ENCODE assay signal across 10 cellular contexts in genomic region chr2:56474412-56475158, GRCh38.
DNase-seq lines count a peak whose midpoint lies in the region; ATAC-seq and TF ChIP-seq lines count a peak whose summit lies in the region.
"Had no signal": no experiment of that assay in that cellular context is flagged by ENCODE, and none has a peak within 500 bp of the region (broad histone marks: within the 10 kb centered on the region; RNA-seq: fewer than 3 reads in every experiment).

No MANE protein-coding gene starts in this region.

- H3K4me3 Mint-ChIP-seq in immature natural killer cell = no peak overlapping the region
- H3K4me3 Mint-ChIP-seq: dendritic cell treated with granulocyte-macrophage colony-stimulating factor and Interleukin-4, amounts not matched to agents 40 ng/mL and 50 ng/mL, for 4 days had no signal

- DNase-seq in H4 (ENCODE audit: low spot score) = peak; percentile 23
- DNase-seq in NCI-H2081 treated with DMSO at 0.1 percent for 48 hours (lab: John Stamatoyannopoulos, UW) = peak; percentile 85
- peak; percentile 42 for DNase-seq in dedifferentiated amniotic fluid mesenchymal stem cell (ENCODE audit: extremely low spot score)
- DNase-seq in psoas muscle = no peak
- no peak for DNase-seq in activated CD4-positive, alpha-beta T cell treated with anti-CD3 and anti-CD28 coated beads for 1 hour
- no peak for DNase-seq in superior temporal gyrus (ENCODE audit: extremely low spot score)
- DNase-seq in immature natural killer cell = no peak
- DNase-seq: stimulated activated CD4-positive, alpha-beta T cell treated with anti-CD3 and anti-CD28 coated beads, Interleukin-4, amount 100 ng/mL, for 24 hours had no signal

- H3K36me3 Mint-ChIP-seq in immature natural killer cell = peaks cover 0 to 3% (median 0%) of the 10 kb centered on the region in 3 donors

- no peak overlapping the region for H3K27ac ChIP-seq in psoas muscle

- no peaks in the 10 kb centered on the region for H3K27me3 Mint-ChIP-seq in immature natural killer cell (ENCODE audit: low read depth in 3 of 3)
- H3K27me3 Mint-ChIP-seq: dendritic cell treated with granulocyte-macrophage colony-stimulating factor and Interleukin-4, amounts not matched to agents 40 ng/mL and 50 ng/mL, for 4 days had no signal

- no peaks in the 10 kb centered on the region for H3K9me3 ChIP-seq in psoas muscle

- no peak overlapping the region for H3K27ac Mint-ChIP-seq in immature natural killer cell
- H3K27ac Mint-ChIP-seq: dendritic cell treated with granulocyte-macrophage colony-stimulating factor and Interleukin-4, amounts not matched to agents 40 ng/mL and 50 ng/mL, for 4 days had no signal

- peaks cover 24% of the 10 kb centered on the region for H3K4me1 ChIP-seq in psoas muscle

- WGBS in psoas muscle, 3 donors = 10 to 25% (median 11%) methylated on average over 4 of the region's 4 CpGs

- H3K27me3 ChIP-seq in psoas muscle (ENCODE audit: insufficient read depth in 3 of 3, low read length in 2 of 3) = no peaks in the 10 kb centered on the region

- TF ChIP-seq CTCF in psoas muscle (IDR thresholded peaks at IDR 0.05) = no peak

- no peaks in the 10 kb centered on the region for H3K36me3 ChIP-seq in psoas muscle (ENCODE audit: insufficient read depth in 1 of 2, low read depth in 1 of 2)

- ATAC-seq in psoas muscle (peak; percentile 40 to 89 (median 72)), GM19455 (IDR thresholded peaks at IDR 0.05; ENCODE audit: unreplicated experiment) (no peak)

- no peak overlapping the region for H3K4me3 ChIP-seq in psoas muscle

- H3K4me1 Mint-ChIP-seq in immature natural killer cell = no peaks in the 10 kb centered on the region

- peaks cover 2 to 29% (median 14%) of the 10 kb centered on the region in 6 donors for H3K9me3 Mint-ChIP-seq in immature natural killer cell

- intact Hi-C loops in psoas muscle (cut with DNase I) = no loop called here

Comparison
In these comparisons a context has a peak if more than half of its experiments do, and no peak if none do; other contexts are left out.
1. DNase-seq: peak in H4 (single experiment), NCI-H2081 treated with DMSO at 0.1 percent for 48 hours (single experiment) and dedifferentiated amniotic fluid mesenchymal stem cell (single experiment); none in psoas muscle (0 of 2), activated CD4-positive, alpha-beta T cell treated with anti-CD3 and anti-CD28 coated beads for 1 hour (single experiment), superior temporal gyrus (single experiment) and immature natural killer cell (0 of 3).